In the genomic region with DNA sequence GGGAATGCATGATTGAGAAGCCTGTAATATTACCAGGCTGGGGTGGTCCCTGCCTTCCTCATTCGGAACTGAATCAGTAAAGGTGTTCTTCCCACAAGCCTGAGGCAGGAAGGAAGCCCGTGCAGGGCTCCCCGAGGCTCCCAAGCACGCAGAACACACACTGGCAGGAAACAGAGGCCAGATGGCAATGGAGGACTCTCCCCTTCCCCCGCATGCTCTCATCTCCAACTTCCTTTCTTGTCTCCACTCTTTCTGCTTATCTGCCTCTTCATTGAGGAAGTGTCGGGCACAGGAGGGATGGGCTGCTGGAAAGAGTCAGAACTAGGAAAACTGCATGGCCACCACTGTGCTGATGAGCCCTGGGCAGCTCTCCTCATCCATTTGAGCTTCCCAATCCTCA, we compare ENCODE assay signal across 16 cellular contexts.
A peak's percentile ranks its signal among the peaks of the same experiment; 100 is the strongest.
DNase-seq lines count a peak whose midpoint lies in the region; ATAC-seq and TF ChIP-seq lines count a peak whose summit lies in the region.
"Had no signal": no experiment of that assay in that cellular context is flagged by ENCODE, and none has a peak within 500 bp of the region (broad histone marks: within the 10 kb centered on the region; RNA-seq: fewer than 3 reads in every experiment).

No MANE protein-coding gene starts in this region.

- intact Hi-C loops in sigmoid colon (cut with DNase I): no loop called here

- H4K20me1 ChIP-seq in Loucy (ENCODE audit: insufficient read depth, low read length, poor library complexity, severe bottlenecking): no peaks in the 10 kb centered on the region

- H3K4me2 ChIP-seq in Loucy (ENCODE audit: low read depth, low read length, poor library complexity, severe bottlenecking): peak overlapping the region; percentile 57

- peaks cover 58% of the 10 kb centered on the region for H3K4me1 ChIP-seq in Loucy (ENCODE audit: insufficient read depth, low read length, poor library complexity, severe bottlenecking)
- H3K4me1 ChIP-seq in sigmoid colon: no peaks in the 10 kb centered on the region

- H3K9ac ChIP-seq in Loucy (ENCODE audit: low read depth, low read length, poor library complexity, severe bottlenecking): peak overlapping the region; percentile 48

- 0 out of 2 replicates have a peak, but pooled peaks cover 4% of the 10 kb centered on the region for H3F3A ChIP-seq in Loucy (ENCODE audit: low read depth)

- peak overlapping the region; percentile 19; the same call in 1 of the 2 replicates for H3K27ac Mint-ChIP-seq in WTC11
- H3K27ac Mint-ChIP-seq: activated T-cell treated with anti-CD3 and anti-CD28 coated beads, Interleukin-2, amount 50 U/mL, for 24 hours; effector memory CD8-positive, alpha-beta T cell; naive thymus-derived CD8-positive, alpha-beta T cell had no signal

- TF ChIP-seq CTCF in Loucy (conservative IDR thresholded peaks at IDR 0.05; ENCODE audit: low read length) (no peak), WTC11 (IDR thresholded peaks at IDR 0.05) (no peak), sigmoid colon (IDR thresholded peaks at IDR 0.05) (no peak)

- no peaks in the 10 kb centered on the region for H3K79me2 ChIP-seq in Loucy (ENCODE audit: insufficient read depth, low read length)

- ATAC-seq in WTC11: no peak
- no peak for ATAC-seq in GM21619 (IDR thresholded peaks at IDR 0.05; ENCODE audit: unreplicated experiment)
- ATAC-seq in HG03439 (IDR thresholded peaks at IDR 0.05; ENCODE audit: unreplicated experiment): no peak
- ATAC-seq: effector memory CD8-positive, alpha-beta T cell; naive thymus-derived CD8-positive, alpha-beta T cell had no signal

- no peaks in the 10 kb centered on the region for H3K27me3 ChIP-seq in Loucy (ENCODE audit: insufficient read depth, low read length, poor library complexity, severe bottlenecking)
- H3K27me3 ChIP-seq in sigmoid colon: peaks cover 0 to 18% (median 0%) of the 10 kb centered on the region in 3 donors
- H3K27me3 ChIP-seq: cardiac muscle cell, testis had no signal

- no peak for TF ChIP-seq POLR2A in sigmoid colon (IDR thresholded peaks at IDR 0.05)

- peaks cover 42% of the 10 kb centered on the region for H3K4me1 Mint-ChIP-seq in WTC11

- H3K27ac ChIP-seq in sigmoid colon: no peak overlapping the region
- H3K27ac ChIP-seq: cardiac muscle cell, testis had no signal

- no peak for TF ChIP-seq EP300 in sigmoid colon (IDR thresholded peaks at IDR 0.05)

- no peaks in the 10 kb centered on the region for H3K36me3 ChIP-seq in Loucy (ENCODE audit: insufficient read depth, low read length)
- no peaks in the 10 kb centered on the region for H3K36me3 ChIP-seq in sigmoid colon
- H3K36me3 ChIP-seq: cardiac muscle cell had no signal

- DNase-seq in NCI-H82 (lab: John Stamatoyannopoulos, UW) (peak; percentile 59), NCI-H82 treated with DMSO at 0.1 percent for 48 hours (lab: John Stamatoyannopoulos, UW; ENCODE audit: unreplicated experiment) (no peak), WTC11 (ENCODE audit: low spot score) (no peak), sigmoid colon (peak; percentile 13), NCI-H187 (lab: John Stamatoyannopoulos, UW) (no peak)
- DNase-seq: activated CD4-positive, alpha-beta T cell treated with anti-CD3 and anti-CD28 coated beads, Interleukin-2, amount 50 U/mL, for 1 hour; activated T-cell treated with anti-CD3 and anti-CD28 coated beads, Interleukin-2, amount 50 U/mL, for 24 hours; effector memory CD8-positive, alpha-beta T cell; naive thymus-derived CD8-positive, alpha-beta T cell; NCI-H1436 treated with DMSO at 0.1 percent for 48 hours; testis had no signal

- H3K36me3 Mint-ChIP-seq in WTC11: no peaks in the 10 kb centered on the region
- H3K36me3 Mint-ChIP-seq: naive thymus-derived CD8-positive, alpha-beta T cell had no signal

- WGBS in sigmoid colon, 2 donors: 13 to 22% methylated on average over 6 of the region's 6 CpGs

- no peaks in the 10 kb centered on the region; the same call in 1 of the 2 replicates for H3K27me3 Mint-ChIP-seq in WTC11 (ENCODE audit: low read depth)

- H2AFZ ChIP-seq in Loucy (ENCODE audit: low read length): peak overlapping the region; percentile 38; the same call in 1 of the 2 replicates

- no peaks in the 10 kb centered on the region for H3K9me3 Mint-ChIP-seq in WTC11
- H3K9me3 Mint-ChIP-seq: activated T-cell treated with anti-CD3 and anti-CD28 coated beads, Interleukin-2, amount 50 U/mL, for 24 hours; effector memory CD8-positive, alpha-beta T cell; naive thymus-derived CD8-positive, alpha-beta T cell had no signal

- no peaks in the 10 kb centered on the region for H3K9me2 ChIP-seq in Loucy (replicated peaks; ENCODE audit: low read depth, low read length)

- H3K4me3 ChIP-seq in Loucy (ENCODE audit: low read length, poor library complexity, severe bottlenecking) (peak overlapping the region; percentile 39), sigmoid colon (no peak overlapping the region)
- H3K4me3 ChIP-seq: cardiac muscle cell, lung, testis had no signal

- CTCF ChIA-PET in WTC11 (lab: Charles Lee): interaction anchor here (0.7 to 0.9 kb wide), 2 partner anchors 55 to 964 kb away, joined by 3 read pairs; no protein-coding TSS in a partner anchor

- no peaks in the 10 kb centered on the region for H3K9me3 ChIP-seq in Loucy (ENCODE audit: insufficient read depth, low read depth, low read length)
- no peaks in the 10 kb centered on the region for H3K9me3 ChIP-seq in sigmoid colon
- H3K9me3 ChIP-seq: testis had no signal

- no peak overlapping the region for H3K4me3 Mint-ChIP-seq in WTC11
- H3K4me3 Mint-ChIP-seq: activated T-cell treated with anti-CD3 and anti-CD28 coated beads, Interleukin-2, amount 50 U/mL, for 24 hours; effector memory CD8-positive, alpha-beta T cell; naive thymus-derived CD8-positive, alpha-beta T cell had no signal

- POLR2A ChIA-PET in WTC11 (lab: Charles Lee): no interaction called here

TF ChIP-seq in WTC11, 78 proteins besides CTCF, POLR2A, EP300 and RAD21:
- TF ChIP-seq, protein P1, sequence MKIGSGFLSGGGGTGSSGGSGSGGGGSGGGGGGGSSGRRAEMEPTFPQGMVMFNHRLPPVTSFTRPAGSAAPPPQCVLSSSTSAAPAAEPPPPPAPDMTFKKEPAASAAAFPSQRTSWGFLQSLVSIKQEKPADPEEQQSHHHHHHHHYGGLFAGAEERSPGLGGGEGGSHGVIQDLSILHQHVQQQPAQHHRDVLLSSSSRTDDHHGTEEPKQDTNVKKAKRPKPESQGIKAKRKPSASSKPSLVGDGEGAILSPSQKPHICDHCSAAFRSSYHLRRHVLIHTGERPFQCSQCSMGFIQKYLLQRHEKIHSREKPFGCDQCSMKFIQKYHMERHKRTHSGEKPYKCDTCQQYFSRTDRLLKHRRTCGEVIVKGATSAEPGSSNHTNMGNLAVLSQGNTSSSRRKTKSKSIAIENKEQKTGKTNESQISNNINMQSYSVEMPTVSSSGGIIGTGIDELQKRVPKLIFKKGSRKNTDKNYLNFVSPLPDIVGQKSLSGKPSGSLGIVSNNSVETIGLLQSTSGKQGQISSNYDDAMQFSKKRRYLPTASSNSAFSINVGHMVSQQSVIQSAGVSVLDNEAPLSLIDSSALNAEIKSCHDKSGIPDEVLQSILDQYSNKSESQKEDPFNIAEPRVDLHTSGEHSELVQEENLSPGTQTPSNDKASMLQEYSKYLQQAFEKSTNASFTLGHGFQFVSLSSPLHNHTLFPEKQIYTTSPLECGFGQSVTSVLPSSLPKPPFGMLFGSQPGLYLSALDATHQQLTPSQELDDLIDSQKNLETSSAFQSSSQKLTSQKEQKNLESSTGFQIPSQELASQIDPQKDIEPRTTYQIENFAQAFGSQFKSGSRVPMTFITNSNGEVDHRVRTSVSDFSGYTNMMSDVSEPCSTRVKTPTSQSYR (CRISPR knock-in tag; IDR thresholded peaks at IDR 0.05): 0 out of 2 replicates have a peak, but pooled peaks have one; percentile 40
- no peak for TF ChIP-seq RORB (CRISPR knock-in tag; IDR thresholded peaks at IDR 0.05)

Comparison
In these comparisons a context has a peak if more than half of its experiments do, and no peak if none do; other contexts are left out.
1. DNase-seq: peak in NCI-H82 (single experiment) and sigmoid colon (single experiment); none in NCI-H82 treated with DMSO at 0.1 percent for 48 hours (single experiment), WTC11 (single experiment) and NCI-H187 (0 of 2).